ENCODE assay signal across 11 cellular contexts in the genomic region with DNA sequence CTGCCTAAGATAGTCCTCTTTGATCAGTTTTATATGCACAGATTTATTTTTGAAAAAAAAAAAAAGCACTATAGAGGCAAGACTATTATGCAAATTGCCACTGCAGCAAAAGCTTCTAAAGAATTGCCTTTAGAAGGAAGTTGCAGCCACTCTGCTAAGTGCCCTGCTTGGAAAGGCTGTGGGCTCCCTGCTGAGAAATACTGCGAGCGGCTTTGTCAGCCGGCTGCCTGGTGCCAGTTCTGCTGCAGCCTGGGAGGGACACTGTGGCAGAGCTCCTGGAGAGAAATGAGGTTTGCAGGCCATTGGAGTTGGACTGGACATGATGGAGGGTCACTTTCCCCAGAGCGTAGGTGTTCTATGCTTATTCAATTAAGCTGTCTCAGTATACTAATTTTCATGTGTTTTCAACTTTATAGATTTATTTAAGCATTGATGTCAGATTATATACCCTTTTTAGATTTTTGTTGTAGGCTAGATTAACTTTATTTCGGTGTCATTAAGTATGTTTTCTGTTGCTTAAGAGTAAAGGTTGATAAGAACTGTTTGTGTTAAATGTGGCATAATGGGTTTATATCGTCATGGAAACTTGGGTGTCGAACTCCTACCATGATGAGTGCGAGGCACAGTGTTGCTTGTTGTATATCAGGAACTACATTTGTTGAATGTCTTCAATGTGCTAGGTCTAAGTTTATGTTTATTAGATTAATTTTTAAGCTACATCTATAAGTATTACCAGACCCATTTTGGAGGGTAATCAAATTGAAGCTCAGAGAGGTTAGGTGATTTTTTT.
A peak's percentile ranks its signal among the peaks of the same experiment; 100 is the strongest.
DNase-seq lines count a peak whose midpoint lies in the region; ATAC-seq and TF ChIP-seq lines count a peak whose summit lies in the region.
"Had no signal": no experiment of that assay in that cellular context is flagged by ENCODE, and none has a peak within 500 bp of the region (broad histone marks: within the 10 kb centered on the region; RNA-seq: fewer than 3 reads in every experiment).

No MANE protein-coding gene starts in this region.

- no peak overlapping the region for H3K27ac ChIP-seq in brain microvascular endothelial cell
- H3K27ac ChIP-seq in mucosa of rectum (ENCODE audit: low read depth in 2 of 2, low read length in 2 of 2): peak overlapping the region in 1 of 2 donors; percentile 24
- H3K27ac ChIP-seq: skin epidermis had no signal

- H3K4me1 Mint-ChIP-seq in activated naive CD4-positive, alpha-beta T cell treated with anti-CD3 and anti-CD28 coated beads, Interleukin-2, amount 10 ng/mL, durations not matched to agents 7 days and 5 days: peaks cover 17% of the 10 kb centered on the region
- peaks cover 44% of the 10 kb centered on the region for H3K4me1 Mint-ChIP-seq in stimulated activated naive CD8-positive, alpha-beta T cell treated with anti-CD3 and anti-CD28 coated beads, Interleukin-15, amount 100 ng/mL, for 72 hours

- DNase-seq in DMS 273 treated with DMSO at 0.1 percent for 48 hours (lab: John Stamatoyannopoulos, UW) (peak; percentile 5), NCI-H146 (lab: John Stamatoyannopoulos, UW) (peak; percentile 73), brain microvascular endothelial cell (peak; percentile 22), LoVo (ENCODE audit: low spot score) (no peak), DMS53 treated with DMSO at 0.1 percent for 48 hours (lab: John Stamatoyannopoulos, UW; ENCODE audit: unreplicated experiment) (no peak)
- no peak for DNase-seq in activated naive CD4-positive, alpha-beta T cell treated with anti-CD3 and anti-CD28 coated beads, Interleukin-2, amount 10 ng/mL, durations not matched to agents 7 days and 5 days
- DNase-seq in stimulated activated naive CD8-positive, alpha-beta T cell treated with anti-CD3 and anti-CD28 coated beads, Interleukin-15, amount 100 ng/mL, for 72 hours: no peak
- DNase-seq: DND-41 had no signal

- H3K27ac Mint-ChIP-seq in activated naive CD4-positive, alpha-beta T cell treated with anti-CD3 and anti-CD28 coated beads, Interleukin-2, amount 10 ng/mL, durations not matched to agents 7 days and 5 days: no peak overlapping the region
- no peak overlapping the region for H3K27ac Mint-ChIP-seq in stimulated activated naive CD8-positive, alpha-beta T cell treated with anti-CD3 and anti-CD28 coated beads, Interleukin-15, amount 100 ng/mL, for 72 hours

- H3K4me3 ChIP-seq in brain microvascular endothelial cell (ENCODE audit: low read depth, low read length) (no peak overlapping the region), mucosa of rectum (ENCODE audit: low read length in 2 of 2) (peak overlapping the region in 1 of 2 donors; percentile 55)
- H3K4me3 ChIP-seq: skin epidermis had no signal

- H3K4me1 ChIP-seq in mucosa of rectum (ENCODE audit: control insufficient read depth in 2 of 2, insufficient read depth in 2 of 2, low read length in 2 of 2): peaks cover 12 to 17% of the 10 kb centered on the region in 2 donors

- H3K9ac ChIP-seq in mucosa of rectum (ENCODE audit: low read depth in 1 of 2, low read length in 2 of 2): peak overlapping the region; percentile 4 to 18

- no peaks in the 10 kb centered on the region for H3K36me3 ChIP-seq in brain microvascular endothelial cell (replicated peaks)
- peaks cover 7 to 11% of the 10 kb centered on the region in 2 donors for H3K36me3 ChIP-seq in mucosa of rectum (ENCODE audit: control insufficient read depth in 2 of 2, insufficient read depth in 2 of 2, low read length in 2 of 2)

- in situ Hi-C loops in brain microvascular endothelial cell (cut with HindIII; ENCODE audit: low pct_ligation_motif_present, low sequenced_read_pairs): no loop called here

- H3K27me3 ChIP-seq in brain microvascular endothelial cell (replicated peaks) (no peaks in the 10 kb centered on the region), mucosa of rectum (ENCODE audit: control insufficient read depth in 2 of 2, insufficient read depth in 2 of 2, low read length in 2 of 2) (no peaks in the 10 kb centered on the region)

- no peak for ATAC-seq in stimulated activated naive CD8-positive, alpha-beta T cell treated with anti-CD3 and anti-CD28 coated beads, Interleukin-15, amount 100 ng/mL, for 72 hours
- ATAC-seq: HCT116 had no signal

- H3K4me3 Mint-ChIP-seq in activated naive CD4-positive, alpha-beta T cell treated with anti-CD3 and anti-CD28 coated beads, Interleukin-2, amount 10 ng/mL, durations not matched to agents 7 days and 5 days: no peak overlapping the region
- H3K4me3 Mint-ChIP-seq in stimulated activated naive CD8-positive, alpha-beta T cell treated with anti-CD3 and anti-CD28 coated beads, Interleukin-15, amount 100 ng/mL, for 72 hours: no peak overlapping the region

- H3K36me3 Mint-ChIP-seq in activated naive CD4-positive, alpha-beta T cell treated with anti-CD3 and anti-CD28 coated beads, Interleukin-2, amount 10 ng/mL, durations not matched to agents 7 days and 5 days: peaks cover 31% of the 10 kb centered on the region

- no peaks in the 10 kb centered on the region for H3K9me3 ChIP-seq in mucosa of rectum (ENCODE audit: control insufficient read depth in 2 of 2, low read length in 2 of 2)

- H3K9me3 Mint-ChIP-seq in activated naive CD4-positive, alpha-beta T cell treated with anti-CD3 and anti-CD28 coated beads, Interleukin-2, amount 10 ng/mL, durations not matched to agents 7 days and 5 days: no peaks in the 10 kb centered on the region
- no peaks in the 10 kb centered on the region for H3K9me3 Mint-ChIP-seq in stimulated activated naive CD8-positive, alpha-beta T cell treated with anti-CD3 and anti-CD28 coated beads, Interleukin-15, amount 100 ng/mL, for 72 hours

- no peaks in the 10 kb centered on the region for H3K27me3 Mint-ChIP-seq in activated naive CD4-positive, alpha-beta T cell treated with anti-CD3 and anti-CD28 coated beads, Interleukin-2, amount 10 ng/mL, durations not matched to agents 7 days and 5 days
- no peaks in the 10 kb centered on the region for H3K27me3 Mint-ChIP-seq in stimulated activated naive CD8-positive, alpha-beta T cell treated with anti-CD3 and anti-CD28 coated beads, Interleukin-15, amount 100 ng/mL, for 72 hours

- CTCF ChIA-PET in activated naive CD4-positive, alpha-beta T cell treated with anti-CD3 and anti-CD28 coated beads, Interleukin-2, amount 10 ng/mL, durations not matched to agents 7 days and 5 days (lab: Charles Lee): interaction anchor here (1.1 kb wide), 1 partner anchor 116 kb away, joined by 3 read pairs; no protein-coding TSS in a partner anchor

- no peak for TF ChIP-seq CTCF in brain microvascular endothelial cell (IDR thresholded peaks at IDR 0.05; ENCODE audit: low read depth, low read length, missing control alignments)

Comparison
In these comparisons a context has a peak if more than half of its experiments do, and no peak if none do; other contexts are left out.
1. DNase-seq: peak in DMS 273 treated with DMSO at 0.1 percent for 48 hours (single experiment), NCI-H146 (single experiment) and brain microvascular endothelial cell (single experiment); none in LoVo (single experiment), DMS53 treated with DMSO at 0.1 percent for 48 hours (single experiment), activated naive CD4-positive, alpha-beta T cell treated with anti-CD3 and anti-CD28 coated beads, Interleukin-2, amount 10 ng/mL, durations not matched to agents 7 days and 5 days (single experiment) and stimulated activated naive CD8-positive, alpha-beta T cell treated with anti-CD3 and anti-CD28 coated beads, Interleukin-15, amount 100 ng/mL, for 72 hours (0 of 2).